ENCODE assay signal across 1 cellular context in genomic region chr2:74504591-74504990, GRCh38.
TF ChIP-seq lines count a peak whose summit lies in the region.

No MANE protein-coding gene starts in this region.

TF ChIP-seq in endothelial cell of umbilical vein, 7 proteins besides CTCF, POLR2A, EP300 and RAD21:
- TF ChIP-seq FOS (IDR thresholded peaks at IDR 0.05; ENCODE audit: borderline replicate concordance, insufficient read depth, low read length), result no peak
- TF ChIP-seq POLR2AphosphoS5 (IDR thresholded peaks at IDR 0.05; ENCODE audit: insufficient read depth, low read depth, low read length), result no peak
- TF ChIP-seq EZH2 (IDR thresholded peaks at IDR 0.05; ENCODE audit: borderline replicate concordance, low read depth, low read length, severe bottlenecking), result no peak
- TF ChIP-seq GATA2 (IDR thresholded peaks at IDR 0.05; ENCODE audit: insufficient read depth, insufficient read length, low read depth, low read length), result no peak
- no peak for TF ChIP-seq MYC (IDR thresholded peaks at IDR 0.05; ENCODE audit: low read depth, low read length)
- TF ChIP-seq JUN (IDR thresholded peaks at IDR 0.05; ENCODE audit: borderline replicate concordance, insufficient read depth, insufficient read length, low read depth), result no peak
